ENCODE assay signal across 27 cellular contexts in the genomic region with DNA sequence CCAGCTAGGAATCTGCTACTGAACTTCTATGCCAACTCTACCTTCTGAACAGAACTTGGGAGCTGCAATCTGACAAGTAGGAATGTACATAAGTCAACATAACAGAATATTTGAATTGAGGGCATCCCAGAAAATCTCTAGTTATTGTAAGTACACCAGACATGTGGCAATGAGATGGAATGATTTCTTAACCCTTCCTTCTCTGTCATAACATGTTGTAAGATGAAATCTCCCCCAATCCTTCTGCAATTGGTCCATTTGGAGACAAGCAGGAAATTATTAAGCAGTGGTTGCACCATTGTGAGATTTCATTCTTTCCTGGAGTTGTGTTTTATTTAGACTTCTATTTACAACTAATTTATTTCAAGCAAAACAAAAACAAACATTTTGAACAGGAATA.
DNase-seq lines count a peak whose midpoint lies in the region; ATAC-seq and TF ChIP-seq lines count a peak whose summit lies in the region.
"Had no signal": no experiment of that assay in that cellular context is flagged by ENCODE, and none has a peak within 500 bp of the region (broad histone marks: within the 10 kb centered on the region; RNA-seq: fewer than 3 reads in every experiment).

No MANE protein-coding gene starts in this region.

- no peaks in the 10 kb centered on the region for H3K9me3 Mint-ChIP-seq in activated naive CD8-positive, alpha-beta T cell treated with anti-CD3 and anti-CD28 coated beads for 36 hours
- H3K9me3 Mint-ChIP-seq: brain, HFFc6, nephron had no signal

- no peak for ATAC-seq in GM21717 (IDR thresholded peaks at IDR 0.05; ENCODE audit: unreplicated experiment)
- ATAC-seq: activated CD4-positive, CD25-positive, alpha-beta regulatory T cell treated with anti-CD3 and anti-CD28 coated beads, Interleukin-2, amount 50 U/mL, for 24 hours; psoas muscle; T-helper 17 cell had no signal

- DNase-seq in GM03348 (ENCODE audit: low spot score) (peak; percentile 45), NB4 (ENCODE audit: low read depth) (peak; percentile 80), amniotic epithelial cell (ENCODE audit: low read depth) (peak; percentile 95), iris pigment epithelial cell (ENCODE audit: low read depth) (peak; percentile 85), NCI-H526 (lab: John Stamatoyannopoulos, UW) (no peak)
- no peak for DNase-seq in activated naive CD8-positive, alpha-beta T cell treated with anti-CD3 and anti-CD28 coated beads for 36 hours
- DNase-seq: activated CD4-positive, alpha-beta T cell treated with anti-CD3 and anti-CD28 coated beads, Interleukin-2, amount 50 U/mL, for 48 hours; activated T-cell treated with anti-CD3 and anti-CD28 coated beads, Interleukin-2, amount 50 U/mL, for 48 hours; amniotic stem cell; COR-L47; DMS79; glutamatergic neuron; HFFc6; NCI-H2107; NCI-H774; psoas muscle; RPMI8226; sigmoid colon; stimulated activated CD4-positive, alpha-beta T cell treated with anti-CD3 and anti-CD28 coated beads, Interleukin-4, amount 100 ng/mL, for 24 hours; T-helper 17 cell; thyroid gland had no signal

- no peak for TF ChIP-seq POLR2A in NB4 (IDR thresholded peaks at IDR 0.05; ENCODE audit: extremely low read depth, insufficient read length)

- no peak overlapping the region for H3K27ac Mint-ChIP-seq in activated naive CD8-positive, alpha-beta T cell treated with anti-CD3 and anti-CD28 coated beads for 36 hours
- H3K27ac Mint-ChIP-seq: HFFc6, nephron, T-helper 17 cell had no signal

- H3K4me1 Mint-ChIP-seq in activated naive CD8-positive, alpha-beta T cell treated with anti-CD3 and anti-CD28 coated beads for 36 hours, result no peaks in the 10 kb centered on the region
- H3K4me1 Mint-ChIP-seq: nephron had no signal

- peaks cover 15% of the 10 kb centered on the region for H3K27me3 Mint-ChIP-seq in activated naive CD8-positive, alpha-beta T cell treated with anti-CD3 and anti-CD28 coated beads for 36 hours

- H3K4me3 ChIP-seq in NB4 (ENCODE audit: low read depth, low read length), result no peak overlapping the region
- H3K4me3 ChIP-seq: BLaER1, psoas muscle, sigmoid colon, SK-N-MC, thyroid gland had no signal

- TF ChIP-seq CTCF in NB4 (IDR thresholded peaks at IDR 0.05; ENCODE audit: low read depth, low read length), result no peak

- no peaks in the 10 kb centered on the region for H3K36me3 Mint-ChIP-seq in activated naive CD8-positive, alpha-beta T cell treated with anti-CD3 and anti-CD28 coated beads for 36 hours
- H3K36me3 Mint-ChIP-seq: brain had no signal

- H3K4me3 Mint-ChIP-seq in activated naive CD8-positive, alpha-beta T cell treated with anti-CD3 and anti-CD28 coated beads for 36 hours, result no peak overlapping the region
- H3K4me3 Mint-ChIP-seq: brain, HFFc6, nephron, T-helper 17 cell had no signal

Comparison
In these comparisons a context has a peak if more than half of its experiments do, and no peak if none do; other contexts are left out.
1. DNase-seq: peak in GM03348 (single experiment), NB4 (single experiment), amniotic epithelial cell (single experiment) and iris pigment epithelial cell (single experiment); none in NCI-H526 (0 of 2) and activated naive CD8-positive, alpha-beta T cell treated with anti-CD3 and anti-CD28 coated beads for 36 hours (single experiment).